Comparison of ENCODE assay signal across 8 cellular contexts in genomic region chr3:11096266-11097135, GRCh38. TPM values are rescaled to one million over a fixed set of nuclear protein-coding genes. Genes with fewer than 3 reads are reported as not detected.
A peak's percentile ranks its signal among the peaks of the same experiment; 100 is the strongest.
DNase-seq lines count a peak whose midpoint lies in the region; ATAC-seq and TF ChIP-seq lines count a peak whose summit lies in the region.

No MANE protein-coding gene starts in this region.

- DNase-seq in NOMO-1 treated with DMSO at 0.1 percent for 48 hours (lab: John Stamatoyannopoulos, UW; ENCODE audit: unreplicated experiment), result peak; percentile 61
- DNase-seq in activated T-helper 1 cell treated with anti-CD3 and anti-CD28 coated beads, Interleukin-12 subunit alpha, Interleukin-12 subunit beta, Interleukin-2, Interleukin-4 antibody, amounts not matched to agents 30 ng/mL and 10 ng/mL and 1 ng/mL, durations not matched to agents 14 hours and 24 hours and 36 hours (ENCODE audit: low spot score), result peak; percentile 39
- DNase-seq in fibroblast of villous mesenchyme (ENCODE audit: low read depth), result peak; percentile 94
- DNase-seq in neural crest cell (ENCODE audit: low read depth, low spot score), result peak; percentile 38
- DNase-seq in stromal cell of bone marrow (ENCODE audit: low read depth), result peak; percentile 87
- no peak for DNase-seq in NCI-H1436 (lab: John Stamatoyannopoulos, UW)
- DNase-seq in SHP77 treated with DMSO at 0.1 percent for 48 hours (lab: John Stamatoyannopoulos, UW), result no peak

- peak; percentile 61 for ATAC-seq in GM19463 (IDR thresholded peaks at IDR 0.05; ENCODE audit: unreplicated experiment)

- peak overlapping the region; percentile 8 for H3K4me3 Mint-ChIP-seq in activated T-helper 1 cell treated with anti-CD3 and anti-CD28 coated beads, Interleukin-12 subunit alpha, Interleukin-12 subunit beta, Interleukin-2, Interleukin-4 antibody, amounts not matched to agents 30 ng/mL and 10 ng/mL and 1 ng/mL, durations not matched to agents 14 hours and 24 hours and 36 hours
- H3K4me3 Mint-ChIP-seq in neural crest cell, result no peak overlapping the region

- peaks cover 21% of the 10 kb centered on the region for H3K4me1 Mint-ChIP-seq in activated T-helper 1 cell treated with anti-CD3 and anti-CD28 coated beads, Interleukin-12 subunit alpha, Interleukin-12 subunit beta, Interleukin-2, Interleukin-4 antibody, amounts not matched to agents 30 ng/mL and 10 ng/mL and 1 ng/mL, durations not matched to agents 14 hours and 24 hours and 36 hours (ENCODE audit: low read depth)
- H3K4me1 Mint-ChIP-seq in neural crest cell, result peaks cover 14% of the 10 kb centered on the region

- H3K27ac Mint-ChIP-seq in activated T-helper 1 cell treated with anti-CD3 and anti-CD28 coated beads, Interleukin-12 subunit alpha, Interleukin-12 subunit beta, Interleukin-2, Interleukin-4 antibody, amounts not matched to agents 30 ng/mL and 10 ng/mL and 1 ng/mL, durations not matched to agents 14 hours and 24 hours and 36 hours, result no peak overlapping the region
- no peak overlapping the region for H3K27ac Mint-ChIP-seq in neural crest cell (ENCODE audit: unreplicated experiment)

- H3K4me3 ChIP-seq in fibroblast of villous mesenchyme (ENCODE audit: low read depth, low read length), result peak overlapping the region; percentile 45

- H3K36me3 Mint-ChIP-seq in activated T-helper 1 cell treated with anti-CD3 and anti-CD28 coated beads, Interleukin-12 subunit alpha, Interleukin-12 subunit beta, Interleukin-2, Interleukin-4 antibody, amounts not matched to agents 30 ng/mL and 10 ng/mL and 1 ng/mL, durations not matched to agents 14 hours and 24 hours and 36 hours (ENCODE audit: low read depth), result no peaks in the 10 kb centered on the region
- no peaks in the 10 kb centered on the region for H3K36me3 Mint-ChIP-seq in neural crest cell (ENCODE audit: low read depth)

- peaks cover 5% of the 10 kb centered on the region for H3K27me3 Mint-ChIP-seq in activated T-helper 1 cell treated with anti-CD3 and anti-CD28 coated beads, Interleukin-12 subunit alpha, Interleukin-12 subunit beta, Interleukin-2, Interleukin-4 antibody, amounts not matched to agents 30 ng/mL and 10 ng/mL and 1 ng/mL, durations not matched to agents 14 hours and 24 hours and 36 hours (ENCODE audit: insufficient read depth)
- H3K27me3 Mint-ChIP-seq in neural crest cell (ENCODE audit: low read depth), result peaks cover 8% of the 10 kb centered on the region

- no peak for TF ChIP-seq CTCF in fibroblast of villous mesenchyme (IDR thresholded peaks at IDR 0.05; ENCODE audit: insufficient read depth, low read depth, low read length)
- no peak for TF ChIP-seq CTCF in neural crest cell (conservative IDR thresholded peaks at IDR 0.05)

- intact Hi-C loops in activated T-helper 1 cell treated with anti-CD3 and anti-CD28 coated beads, Interleukin-12 subunit alpha, Interleukin-12 subunit beta, Interleukin-2, Interleukin-4 antibody, amounts not matched to agents 30 ng/mL and 10 ng/mL and 1 ng/mL, durations not matched to agents 14 hours and 24 hours and 36 hours (cut with micrococcal nuclease), result loop anchor here (2.0 kb wide), 1 partner anchor 32 kb away; no protein-coding TSS in a partner anchor

- H3K9me3 Mint-ChIP-seq in activated T-helper 1 cell treated with anti-CD3 and anti-CD28 coated beads, Interleukin-12 subunit alpha, Interleukin-12 subunit beta, Interleukin-2, Interleukin-4 antibody, amounts not matched to agents 30 ng/mL and 10 ng/mL and 1 ng/mL, durations not matched to agents 14 hours and 24 hours and 36 hours, result no peaks in the 10 kb centered on the region
- H3K9me3 Mint-ChIP-seq in neural crest cell, result peaks cover 3% of the 10 kb centered on the region

RNA-seq across cellular contexts. Expression of gene HRH1, which starts 57.8 kb away (rescaled TPM):
- total RNA-seq in activated T-helper 1 cell treated with anti-CD3 and anti-CD28 coated beads, Interleukin-12 subunit alpha, Interleukin-12 subunit beta, Interleukin-2, Interleukin-4 antibody, amounts not matched to agents 30 ng/mL and 10 ng/mL and 1 ng/mL, durations not matched to agents 14 hours and 24 hours and 36 hours, result 0.15 and 0.21 TPM in 2 replicates
- total RNA-seq in fibroblast of villous mesenchyme (13.2 and 26.8 TPM in 2 replicates), neural crest cell (not detected in 2 replicates)

Comparison
In these comparisons a context has a peak if more than half of its experiments do, and no peak if none do; other contexts are left out.
1. DNase-seq: peak in NOMO-1 treated with DMSO at 0.1 percent for 48 hours (single experiment), activated T-helper 1 cell treated with anti-CD3 and anti-CD28 coated beads, Interleukin-12 subunit alpha, Interleukin-12 subunit beta, Interleukin-2, Interleukin-4 antibody, amounts not matched to agents 30 ng/mL and 10 ng/mL and 1 ng/mL, durations not matched to agents 14 hours and 24 hours and 36 hours (single experiment), fibroblast of villous mesenchyme (single experiment), neural crest cell (single experiment) and stromal cell of bone marrow (single experiment); none in NCI-H1436 (single experiment) and SHP77 treated with DMSO at 0.1 percent for 48 hours (single experiment).
2. RNA of gene HRH1, which starts 57.8 kb away (total RNA-seq): 13.2 to 26.8 TPM in fibroblast of villous mesenchyme; 0.15 to 0.21 TPM in activated T-helper 1 cell treated with anti-CD3 and anti-CD28 coated beads, Interleukin-12 subunit alpha, Interleukin-12 subunit beta, Interleukin-2, Interleukin-4 antibody, amounts not matched to agents 30 ng/mL and 10 ng/mL and 1 ng/mL, durations not matched to agents 14 hours and 24 hours and 36 hours and not detected in neural crest cell; every median in the first group is over 10 times any median in the second.